8 cellular contexts compared by ENCODE assay signal in genomic region chr1:16009030-16009460, GRCh38. TPM values are rescaled to one million over a fixed set of nuclear protein-coding genes. Genes with fewer than 3 reads are reported as not detected.
DNase-seq lines count a peak whose midpoint lies in the region; ATAC-seq, FAIRE-seq and TF ChIP-seq lines count a peak whose summit lies in the region.

No MANE protein-coding gene starts in this region.

- H3K9me2 ChIP-seq in hepatocyte (replicated peaks; ENCODE audit: insufficient read depth): no peaks in the 10 kb centered on the region

- H3K9me3 ChIP-seq in ascending aorta (no peaks in the 10 kb centered on the region), hepatocyte (ENCODE audit: low read depth) (no peaks in the 10 kb centered on the region), small intestine (ENCODE audit: control insufficient read depth, low read depth) (no peaks in the 10 kb centered on the region)

- TF ChIP-seq CTCF in GM12865 (IDR thresholded peaks at IDR 0.05; ENCODE audit: insufficient read depth, low read depth, low read length, missing control alignments): peak; percentile 94
- peak; percentile 97 to 98 (median 98) for TF ChIP-seq CTCF in ascending aorta (IDR thresholded peaks at IDR 0.05)
- peak; percentile 93 for TF ChIP-seq CTCF in hepatocyte (IDR thresholded peaks at IDR 0.05; ENCODE audit: poor library complexity)

- no peak overlapping the region for H2AFZ ChIP-seq in hepatocyte

- WGBS in hepatocyte (ENCODE audit: low lambda C conversion rate, missing lambda C conversion rate): 3% methylated on average over 4 of the region's 4 CpGs
- 2 to 5% (median 3%) methylated on average over 4 of the region's 4 CpGs for WGBS in small intestine, 3 donors

- H3K27me3 ChIP-seq in ascending aorta (no peaks in the 10 kb centered on the region), hepatocyte (no peaks in the 10 kb centered on the region), small intestine (ENCODE audit: control insufficient read depth in 2 of 2, insufficient read depth in 2 of 2, low read length in 2 of 2) (no peaks in the 10 kb centered on the region)

- ATAC-seq in GM19467 (IDR thresholded peaks at IDR 0.05; ENCODE audit: unreplicated experiment): no peak
- ATAC-seq in HG02759 (IDR thresholded peaks at IDR 0.05; ENCODE audit: unreplicated experiment): no peak

- H3K4me1 ChIP-seq in ascending aorta: peaks cover 8 to 17% of the 10 kb centered on the region in 2 donors
- peaks cover 17% of the 10 kb centered on the region for H3K4me1 ChIP-seq in hepatocyte (ENCODE audit: insufficient read depth)
- no peaks in the 10 kb centered on the region for H3K4me1 ChIP-seq in small intestine (ENCODE audit: control insufficient read depth in 2 of 2, insufficient read depth in 1 of 2, low read depth in 1 of 2, low read length in 1 of 2)

- DNase-seq in GM12865 (ENCODE audit: low read depth) (peak; percentile 69), NCI-H1092 treated with DMSO at 0.1 percent for 48 hours (lab: John Stamatoyannopoulos, UW) (peak; percentile 57), T1000 (lab: John Stamatoyannopoulos, UW) (peak; percentile 75), ascending aorta (ENCODE audit: low spot score in 2 of 2) (peak in 1 of 2 donors; percentile 89), hepatocyte (ENCODE audit: low spot score) (peak; percentile 91), small intestine (peak; percentile 61)

- no peak overlapping the region for H3K4me3 ChIP-seq in GM12865 (ENCODE audit: low read depth, low read length)
- H3K4me3 ChIP-seq in ascending aorta: no peak overlapping the region
- H3K4me3 ChIP-seq in hepatocyte: no peak overlapping the region
- no peak overlapping the region for H3K4me3 ChIP-seq in small intestine (ENCODE audit: low read depth in 1 of 2, low read length in 2 of 2)

- H3K36me3 ChIP-seq in ascending aorta: no peaks in the 10 kb centered on the region
- no peaks in the 10 kb centered on the region for H3K36me3 ChIP-seq in hepatocyte (replicated peaks; ENCODE audit: insufficient read depth, low read depth)
- no peaks in the 10 kb centered on the region for H3K36me3 ChIP-seq in small intestine (ENCODE audit: control insufficient read depth in 2 of 2, insufficient read depth in 2 of 2, low read length in 2 of 2)

- H3K79me2 ChIP-seq in hepatocyte: no peaks in the 10 kb centered on the region

- H3K27ac ChIP-seq in ascending aorta (no peak overlapping the region), hepatocyte (no peak overlapping the region), small intestine (ENCODE audit: low read depth in 1 of 2, low read length in 1 of 2) (no peak overlapping the region)

- intact Hi-C loops in ascending aorta (cut with DNase I): loop anchor here (1.0 kb wide), 2 partner anchors 23 to 47 kb away; no protein-coding TSS in a partner anchor

- FAIRE-seq in small intestine (lab: Jason Lieb, UNC): no peak

- H4K20me1 ChIP-seq in hepatocyte (ENCODE audit: insufficient read depth, poor library complexity, severe bottlenecking): no peaks in the 10 kb centered on the region

- H3K4me2 ChIP-seq in hepatocyte: no peak overlapping the region

RNA-seq across cellular contexts. Expression of gene SRARP, which starts 5.0 kb away (rescaled TPM):
- not detected for total RNA-seq in ascending aorta
- total RNA-seq in hepatocyte: not detected in 2 replicates
- not detected in 2 replicates for polyA plus RNA-seq in hepatocyte
- not detected for polyA plus RNA-seq in small intestine

RNA-seq across cellular contexts. Expression of gene HSPB7, which starts 8.8 kb away (rescaled TPM):
- 191 TPM for total RNA-seq in ascending aorta
- total RNA-seq in hepatocyte: 12.6 and 17.4 TPM in 2 replicates
- polyA plus RNA-seq in hepatocyte: 59.4 and 66.2 TPM in 2 replicates
- 10 to 100 TPM in 2 of 3 donors, 1 to 10 TPM in 1; 7.8 to 63.5 (median 20.4) TPM for polyA plus RNA-seq in small intestine

RNA-seq across cellular contexts. Expression of gene CLCNKA, which starts 12.8 kb away (rescaled TPM):
- total RNA-seq in ascending aorta (not detected), hepatocyte (1.0 and 1.3 TPM in 2 replicates)
- polyA plus RNA-seq in hepatocyte (1.3 and 2.7 TPM in 2 replicates), small intestine (under 1 TPM in 2 of 3 donors, not detected in 1; 0.06 to 0.22 TPM)

RNA-seq across cellular contexts. Expression of gene ZBTB17, which starts 33.1 kb away (rescaled TPM):
- 155 TPM for total RNA-seq in ascending aorta
- total RNA-seq in hepatocyte: 15.3 and 16.8 TPM in 2 replicates
- 32.3 and 51.1 TPM in 2 replicates for polyA plus RNA-seq in hepatocyte
- polyA plus RNA-seq in small intestine: 10 to 100 TPM; 28.1 to 89.2 (median 71.8) TPM

RNA-seq across cellular contexts. Expression of gene CLCNKB, which starts 34.5 kb away (rescaled TPM):
- total RNA-seq in ascending aorta (not detected), hepatocyte (0.47 and 1.0 TPM in 2 replicates)
- polyA plus RNA-seq in hepatocyte (1.4 and 1.8 TPM in 2 replicates), small intestine (under 1 TPM in 1 of 3 donors, not detected in 2; 0.04 TPM)

Comparison
In these comparisons a context has a peak if more than half of its experiments do, and no peak if none do; other contexts are left out.
1. RNA of gene HSPB7, which starts 8.8 kb away (total RNA-seq): 191 TPM in ascending aorta (single experiment); 12.6 to 17.4 TPM in hepatocyte; every median in the first group is over 10 times any median in the second.
2. Peak in every context shown above with its lines, with median percentiles within 50 percentile points of each other: CTCF ChIP-seq.